ENCODE assay signal across 8 cellular contexts in genomic region chr19:55644191-55644833, GRCh38. TPM values are rescaled to one million over a fixed set of nuclear protein-coding genes. Genes with fewer than 3 reads are reported as not detected.
DNase-seq lines count a peak whose midpoint lies in the region; ATAC-seq, FAIRE-seq and TF ChIP-seq lines count a peak whose summit lies in the region.

No MANE protein-coding gene starts in this region.

- H3K9me3 ChIP-seq in RWPE2 (ENCODE audit: severe bottlenecking) (no peaks in the 10 kb centered on the region), esophagus squamous epithelium (no peaks in the 10 kb centered on the region), pancreas (no peaks in the 10 kb centered on the region)

- no peaks in the 10 kb centered on the region for H3K9me3 Mint-ChIP-seq in Calu3 (ENCODE audit: low read depth, unreplicated experiment)

- no peak for FAIRE-seq in pancreas (lab: Jason Lieb, UNC)

- peaks cover 34% of the 10 kb centered on the region for H3K4me1 Mint-ChIP-seq in Calu3 (ENCODE audit: low read depth, unreplicated experiment)

- intact Hi-C loops in Calu3 (cut with micrococcal nuclease; ENCODE audit: unreplicated experiment), result no loop called here
- intact Hi-C loops in esophagus squamous epithelium (cut with DNase I), result no loop called here
- intact Hi-C loops in pancreas (cut with DNase I), result no loop called here

- CTCF ChIA-PET in Calu3 (lab: Charles Lee), result no interaction called here

- no peaks in the 10 kb centered on the region for H3K27me3 ChIP-seq in RWPE2 (ENCODE audit: insufficient read depth, poor library complexity, severe bottlenecking)
- no peaks in the 10 kb centered on the region for H3K27me3 ChIP-seq in esophagus squamous epithelium
- no peaks in the 10 kb centered on the region for H3K27me3 ChIP-seq in pancreas

- H3K4me3 ChIP-seq in RWPE2 (ENCODE audit: severe bottlenecking) (peak overlapping the region; percentile 47), esophagus squamous epithelium (peak overlapping the region; percentile 93 to 96 (median 95)), pancreas (peak overlapping the region; percentile 33 to 86 (median 68))

- TF ChIP-seq CTCF in Calu3 (IDR thresholded peaks at IDR 0.05; ENCODE audit: unreplicated experiment) (no peak), RWPE2 (IDR thresholded peaks at IDR 0.05; ENCODE audit: poor library complexity, severe bottlenecking) (no peak), esophagus squamous epithelium (IDR thresholded peaks at IDR 0.05) (no peak), pancreas (IDR thresholded peaks at IDR 0.05) (no peak)

- H3K4me3 Mint-ChIP-seq in Calu3 (ENCODE audit: low read depth, unreplicated experiment), result peak overlapping the region; percentile 92

- H3K27ac Mint-ChIP-seq in Calu3 (ENCODE audit: unreplicated experiment), result peak overlapping the region; percentile 73

- 39 to 42% methylated on average over 11 to 12 of the region's 12 CpGs for WGBS in esophagus squamous epithelium, 2 donors
- 46 to 49% methylated on average over 11 to 12 of the region's 12 CpGs for WGBS in pancreas, 2 donors

- H3K36me3 Mint-ChIP-seq in Calu3 (ENCODE audit: insufficient read depth, unreplicated experiment), result peaks cover 87% of the 10 kb centered on the region

- H3K27ac ChIP-seq in RWPE2 (ENCODE audit: poor library complexity, severe bottlenecking), result peak overlapping the region; percentile 89
- H3K27ac ChIP-seq in esophagus squamous epithelium, result peak overlapping the region; percentile 93 to 98 (median 96)
- H3K27ac ChIP-seq in pancreas, result peak overlapping the region in 1 of 4 donors; percentile 31

- no TSS peak for BruUV-seq in Calu3 (replicated peaks; lab: Mats Ljungman, UMichigan)

- no peaks in the 10 kb centered on the region for H3K4me1 ChIP-seq in RWPE2 (ENCODE audit: insufficient read depth, poor library complexity, severe bottlenecking)
- H3K4me1 ChIP-seq in esophagus squamous epithelium, result peaks cover 59 to 90% (median 60%) of the 10 kb centered on the region in 3 donors
- H3K4me1 ChIP-seq in pancreas, result peaks cover 7 to 18% (median 18%) of the 10 kb centered on the region in 3 donors

- DNase-seq in Calu3 (no peak), RWPE2 (ENCODE audit: low spot score) (no peak), esophagus squamous epithelium (lab: John Stamatoyannopoulos, UW) (no peak), pancreas (peak in 1 of 6 donors; percentile 30), NCI-H1092 treated with DMSO at 0.1 percent for 48 hours (lab: John Stamatoyannopoulos, UW) (no peak), AG20443 (ENCODE audit: low spot score) (no peak)

- peaks cover 17% of the 10 kb centered on the region for H3K36me3 ChIP-seq in RWPE2 (ENCODE audit: low read depth)
- peaks cover 0 to 18% (median 5%) of the 10 kb centered on the region in 3 donors for H3K36me3 ChIP-seq in esophagus squamous epithelium
- H3K36me3 ChIP-seq in pancreas, result no peaks in the 10 kb centered on the region

- ATAC-seq in RWPE2 (ENCODE audit: low read depth) (no peak), pancreas (no peak), HG02798 (IDR thresholded peaks at IDR 0.05; ENCODE audit: poor library complexity, unreplicated experiment) (no peak), HG03025 (IDR thresholded peaks at IDR 0.05; ENCODE audit: low FRiP score, unreplicated experiment) (no peak)

- no peaks in the 10 kb centered on the region for H3K27me3 Mint-ChIP-seq in Calu3 (ENCODE audit: unreplicated experiment)

- no peak for TF ChIP-seq POLR2A in esophagus squamous epithelium (IDR thresholded peaks at IDR 0.05)

RNA-seq across cellular contexts. Expression of gene ZNF581, which starts 0.9 kb away (rescaled TPM):
- 33.0 and 33.1 TPM in 2 replicates for total RNA-seq in Calu3 (2022)
- total RNA-seq in esophagus squamous epithelium, result 10 to 100 TPM; 11.8 to 20.2 (median 14.0) TPM
- 10 to 100 TPM; 12.9 to 23.2 (median 16.9) TPM for total RNA-seq in pancreas
- 10 to 100 TPM; 13.8 to 16.6 TPM for polyA plus RNA-seq in pancreas

RNA-seq across cellular contexts. Expression of gene ZNF580, which starts 3.5 kb away (rescaled TPM):
- total RNA-seq in Calu3 (2022) (35.6 TPM in 2 replicates), esophagus squamous epithelium (10 to 100 TPM in 3 of 4 donors, 1 to 10 TPM in 1; 8.8 to 19.1 (median 12.9) TPM), pancreas (10 to 100 TPM; 12.7 to 24.3 (median 17.6) TPM)
- polyA plus RNA-seq in pancreas, result 10 to 100 TPM; 35.0 to 40.5 TPM

RNA-seq across cellular contexts. Expression of gene CCDC106, which starts 3.7 kb away (rescaled TPM):
- 12.7 and 18.3 TPM in 2 replicates for total RNA-seq in Calu3 (2022)
- 1 to 10 TPM; 2.4 to 7.2 (median 4.6) TPM for total RNA-seq in esophagus squamous epithelium
- total RNA-seq in pancreas, result 1 to 10 TPM; 3.2 to 6.2 (median 5.0) TPM
- 10 to 100 TPM; 20.7 to 22.8 TPM for polyA plus RNA-seq in pancreas

RNA-seq across cellular contexts. Expression of gene U2AF2, which starts 10.5 kb away (rescaled TPM):
- total RNA-seq in Calu3 (2022) (286 and 309 TPM in 2 replicates), esophagus squamous epithelium (100 to 1,000 TPM in 2 of 4 donors, 10 to 100 TPM in 2; 85.0 to 112 (median 99.7) TPM), pancreas (10 to 100 TPM; 38.4 to 97.0 (median 58.8) TPM)
- 100 to 1,000 TPM in 1 of 2 donors, 10 to 100 TPM in 1; 74.8 to 113 TPM for polyA plus RNA-seq in pancreas

RNA-seq across cellular contexts. Expression of gene ZNF784, which starts 19.9 kb away (rescaled TPM):
- total RNA-seq in Calu3 (2022) (6.0 and 7.1 TPM in 2 replicates), esophagus squamous epithelium (1 to 10 TPM; 2.9 to 6.9 (median 4.4) TPM), pancreas (1 to 10 TPM; 3.7 to 5.8 (median 4.6) TPM)
- polyA plus RNA-seq in pancreas, result 10 to 100 TPM; 10.3 to 12.9 TPM
